Comparison of ENCODE assay signal across 8 cellular contexts in the genomic region with DNA sequence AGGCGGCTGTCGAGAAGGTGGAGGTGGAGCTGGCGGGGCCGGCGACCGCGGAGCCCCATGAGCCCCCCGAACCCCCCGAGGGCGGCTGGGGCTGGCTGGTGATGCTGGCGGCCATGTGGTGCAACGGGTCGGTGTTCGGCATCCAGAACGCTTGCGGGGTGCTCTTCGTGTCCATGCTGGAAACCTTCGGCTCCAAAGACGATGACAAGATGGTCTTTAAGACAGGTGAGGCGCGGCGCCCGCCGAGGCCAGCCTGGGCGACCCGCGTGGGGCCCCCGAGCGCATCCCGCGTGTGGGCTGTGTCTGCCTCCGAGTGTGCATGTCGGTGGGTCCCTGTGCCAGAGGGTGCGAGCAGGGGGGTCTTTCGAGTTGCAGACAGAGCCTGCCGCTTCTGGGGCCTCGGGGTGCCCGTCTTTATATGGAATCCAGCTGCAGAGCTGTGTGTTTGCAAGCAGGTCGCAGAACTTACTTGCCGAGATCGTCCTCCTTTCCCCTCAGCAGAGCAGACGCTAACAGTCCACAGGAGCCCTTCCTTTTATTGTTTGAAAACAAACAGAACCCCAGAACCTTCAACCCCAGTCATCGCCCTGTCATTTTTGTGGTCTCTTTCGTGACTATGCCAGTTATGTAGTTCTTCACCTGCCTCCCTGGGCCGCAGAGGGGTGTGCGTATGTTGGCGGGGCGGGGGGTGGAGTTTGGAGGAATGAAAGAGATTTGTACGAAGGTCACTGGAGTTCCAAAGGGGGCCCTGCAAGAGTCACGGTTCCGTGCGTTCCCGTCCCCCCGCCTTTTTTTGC. TPM values are rescaled to one million over a fixed set of nuclear protein-coding genes. Genes with fewer than 3 reads are reported as not detected.
DNase-seq lines count a peak whose midpoint lies in the region; ATAC-seq, FAIRE-seq and TF ChIP-seq lines count a peak whose summit lies in the region.

No MANE protein-coding gene starts in this region.

- intact Hi-C loops in activated CD8-positive, alpha-beta T cell treated with anti-CD3 and anti-CD28 coated beads for 36 hours (cut with micrococcal nuclease): no loop called here
- intact Hi-C loops in thyroid gland (cut with DNase I): no loop called here

- H3K56ac ChIP-seq in H1 (replicated peaks; ENCODE audit: insufficient read length, low read depth, low read length): no peak overlapping the region

- H3K4me1 Mint-ChIP-seq in activated CD8-positive, alpha-beta T cell treated with anti-CD3 and anti-CD28 coated beads for 36 hours (ENCODE audit: low read depth): peaks cover 33% of the 10 kb centered on the region

- no peaks in the 10 kb centered on the region for H4K20me1 ChIP-seq in H1 (replicated peaks in 1 of 2; ENCODE audit: control insufficient read depth in 1 of 2, insufficient read depth in 2 of 2, low read length in 2 of 2)
- no peaks in the 10 kb centered on the region for H4K20me1 ChIP-seq in neural cell (ENCODE audit: insufficient read depth)

- no peak overlapping the region for H4K5ac ChIP-seq in H1 (ENCODE audit: insufficient read length, low read depth, low read length)

- peaks cover 11% of the 10 kb centered on the region for H3K27me3 Mint-ChIP-seq in activated CD8-positive, alpha-beta T cell treated with anti-CD3 and anti-CD28 coated beads for 36 hours

- peak overlapping the region; percentile 53; the same call in 1 of the 2 replicates for H4K8ac ChIP-seq in H1 (ENCODE audit: extremely low read depth, insufficient read depth, low read length)

- H2AK5ac ChIP-seq in H1 (ENCODE audit: low read depth, low read length): no peak overlapping the region

- H3K9me2 ChIP-seq in neural cell (ENCODE audit: insufficient read depth, low read length): no peaks in the 10 kb centered on the region

- H3K27ac Mint-ChIP-seq in activated CD8-positive, alpha-beta T cell treated with anti-CD3 and anti-CD28 coated beads for 36 hours: peak overlapping the region; percentile 79

- H3K4me2 ChIP-seq in H1 (ENCODE audit: insufficient read depth in 1 of 2, low read depth in 2 of 2, low read length in 2 of 2) (peak overlapping the region; percentile 93 to 99), neural cell (ENCODE audit: low read length) (peak overlapping the region; percentile 42)

- H2AFZ ChIP-seq in H1 (ENCODE audit: low read length) (0 out of 2 replicates have a peak overlapping the region, but pooled peaks have one; percentile 20), neural cell (ENCODE audit: low read depth, low read length) (peak overlapping the region; percentile 24)

- peaks cover 0 to 13% (median 5%) of the 10 kb centered on the region in 4 experiments; a peak in 6 of 7 replicates for H3K27me3 ChIP-seq in H1 (replicated peaks in 1 of 4; ENCODE audit: control insufficient read depth in 3 of 4, extremely low read depth in 1 of 4, insufficient read depth in 3 of 4, low read length in 3 of 4)
- H3K27me3 ChIP-seq in neural cell (ENCODE audit: insufficient read depth, low read depth, low read length): peaks cover 19% of the 10 kb centered on the region
- no peaks in the 10 kb centered on the region for H3K27me3 ChIP-seq in thyroid gland

- no peak overlapping the region for H4K91ac ChIP-seq in H1 (replicated peaks; ENCODE audit: insufficient read length, low read length)

- H3K9ac ChIP-seq in H1 (replicated peaks in 1 of 4; ENCODE audit: extremely low read depth in 1 of 4, low read depth in 3 of 4, low read length in 3 of 4): peak overlapping the region in 2 of 4 experiments; percentile 42 to 47; a peak in 4 of 7 replicates
- peak overlapping the region; percentile 65 for H3K9ac ChIP-seq in neural cell (ENCODE audit: low read length)

- H3K9me3 ChIP-seq in H1 (ENCODE audit: insufficient read depth in 2 of 2, low read depth in 1 of 2, low read length in 1 of 2) (no peaks in the 10 kb centered on the region), neural cell (ENCODE audit: low read length) (no peaks in the 10 kb centered on the region), thyroid gland (no peaks in the 10 kb centered on the region)

- H3K27ac ChIP-seq in H1 (ENCODE audit: low read depth, low read length) (no peak overlapping the region), neural cell (ENCODE audit: low read length) (no peak overlapping the region), thyroid gland (peak overlapping the region; percentile 28 to 58 (median 45))

- no peak for TF ChIP-seq POLR2A in H1 (IDR thresholded peaks at IDR 0.05; ENCODE audit: control extremely low read depth in 1 of 2, low read depth in 2 of 2, low read length in 2 of 2)
- TF ChIP-seq POLR2A in thyroid gland (IDR thresholded peaks at IDR 0.05): no peak

- no peak for TF ChIP-seq CTCF in activated CD8-positive, alpha-beta T cell treated with anti-CD3 and anti-CD28 coated beads for 36 hours (IDR thresholded peaks at IDR 0.05)
- no peak for TF ChIP-seq CTCF in H1 (IDR thresholded peaks at IDR 0.05; ENCODE audit: control extremely low read depth in 1 of 3, insufficient read depth in 1 of 3, low read depth in 1 of 3, low read length in 3 of 3)
- TF ChIP-seq CTCF in neural cell (IDR thresholded peaks at IDR 0.05; ENCODE audit: poor library complexity, severe bottlenecking): no peak
- TF ChIP-seq CTCF in thyroid gland (IDR thresholded peaks at IDR 0.05): no peak

- no peak overlapping the region for H2BK12ac ChIP-seq in H1 (ENCODE audit: low read depth, low read length)

- peaks cover 11% of the 10 kb centered on the region; the same call in 1 of the 2 replicates for H3K23me2 ChIP-seq in H1 (ENCODE audit: low read depth, low read length)

- H3K14ac ChIP-seq in H1 (ENCODE audit: insufficient read length): no peak overlapping the region

- DNase-seq in D341Med (ENCODE audit: low spot score) (peak; percentile 44), NAMALWA (ENCODE audit: low spot score) (peak; percentile 71), H1 (ENCODE audit: low read depth in 1 of 2, low spot score in 2 of 2) (peak in 1 of 2 experiments; percentile 70), thyroid gland (peak; percentile 50 to 57), OCI-M1 (lab: John Stamatoyannopoulos, UW) (no peak)
- peak; percentile 86 for DNase-seq in activated CD8-positive, alpha-beta T cell treated with anti-CD3 and anti-CD28 coated beads for 36 hours

- H3K4me3 ChIP-seq in H1 (ENCODE audit: extremely low read depth in 1 of 4, insufficient read depth in 2 of 4, low read depth in 3 of 4, low read length in 4 of 4) (peak overlapping the region; percentile 77 to 94 (median 84)), neural cell (ENCODE audit: low read length) (peak overlapping the region; percentile 90), thyroid gland (replicated peaks in 1 of 3) (peak overlapping the region; percentile 31 to 82 (median 45))

- no peak overlapping the region for H2BK20ac ChIP-seq in H1 (ENCODE audit: low read length)

- H3K79me2 ChIP-seq in H1 (ENCODE audit: control insufficient read depth in 1 of 2, insufficient read depth in 2 of 2, low read length in 2 of 2) (peaks cover 0 to 19% of the 10 kb centered on the region in 2 experiments; a peak in 1 of 4 replicates), neural cell (replicated peaks; ENCODE audit: insufficient read depth, low read length) (no peaks in the 10 kb centered on the region)

- WGBS in H1 (ENCODE audit: extremely low coverage in 1 of 2, insufficient coverage in 1 of 2, insufficient read length in 1 of 2, insufficient replicate concordance in 2 of 2, low coverage in 1 of 2, low lambda C conversion rate in 2 of 2, missing lambda C conversion rate in 1 of 2), 2 experiments: 2% methylated on average over 38 of the region's 54 CpGs; no CpG with 5 or more reads in 1 of the 2 experiments
- 1 to 2% methylated on average over 18 to 20 of the region's 54 CpGs for WGBS in thyroid gland, 2 donors

- TF ChIP-seq EP300 in H1 (IDR thresholded peaks at IDR 0.05; ENCODE audit: borderline replicate concordance in 1 of 2, low read depth in 2 of 2, low read length in 2 of 2) (no peak), neural cell (conservative IDR thresholded peaks at IDR 0.05; ENCODE audit: poor library complexity, severe bottlenecking) (no peak)

- no peak overlapping the region for H3K18ac ChIP-seq in H1 (ENCODE audit: extremely low read depth, low read length)

- H3F3A ChIP-seq in neural cell (ENCODE audit: insufficient read depth, low read length, poor library complexity, severe bottlenecking): no peaks in the 10 kb centered on the region

- no peaks in the 10 kb centered on the region for H3K9me3 Mint-ChIP-seq in activated CD8-positive, alpha-beta T cell treated with anti-CD3 and anti-CD28 coated beads for 36 hours

- TF ChIP-seq RAD21 in H1 (IDR thresholded peaks at IDR 0.05 in 1 of 2, conservative IDR thresholded peaks at IDR 0.05 in 1 of 2; ENCODE audit: low read depth in 2 of 2, low read length in 2 of 2): no peak
- TF ChIP-seq RAD21 in neural cell (conservative IDR thresholded peaks at IDR 0.05): no peak

- no peaks in the 10 kb centered on the region for H3K79me1 ChIP-seq in H1 (ENCODE audit: low read depth, low read length)

- H2BK5ac ChIP-seq in H1 (ENCODE audit: low read depth, low read length): no peak overlapping the region

- FAIRE-seq in H1 (lab: Jason Lieb, UNC): no peak

- H3K36me3 ChIP-seq in H1 (ENCODE audit: control insufficient read depth in 2 of 4, insufficient read depth in 4 of 4, low read length in 3 of 4) (no peaks in the 10 kb centered on the region), neural cell (ENCODE audit: insufficient read depth, low read length) (no peaks in the 10 kb centered on the region), thyroid gland (no peaks in the 10 kb centered on the region)

- H3K4me1 ChIP-seq in H1 (replicated peaks in 1 of 4; ENCODE audit: control insufficient read depth in 3 of 4, insufficient read depth in 4 of 4, low read length in 3 of 4): peaks cover 2 to 17% (median 10%) of the 10 kb centered on the region in 4 experiments; a peak in 4 of 7 replicates
- peaks cover 0 to 3% of the 10 kb centered on the region in 2 donors for H3K4me1 ChIP-seq in thyroid gland

- CTCF ChIA-PET in activated CD8-positive, alpha-beta T cell treated with anti-CD3 and anti-CD28 coated beads for 36 hours (lab: Charles Lee): interaction anchor here (1.0 kb wide), 1 partner anchor 125 kb away, joined by 3 read pairs; no protein-coding TSS in a partner anchor
- CTCF ChIA-PET in H1 (lab: Charles Lee; ENCODE audit: partially characterized antibody): interaction anchor here (0.9 to 1.1 kb wide), 2 partner anchors 169 to 171 kb away, joined by 3 to 4 read pairs; a partner anchor contains a TSS

- no peak overlapping the region for H3K23ac ChIP-seq in H1 (ENCODE audit: insufficient read length)

- POLR2A ChIA-PET in activated CD8-positive, alpha-beta T cell treated with anti-CD3 and anti-CD28 coated beads for 36 hours (lab: Charles Lee): interaction anchor here (0.9 to 1.4 kb wide), 4 partner anchors 41 to 395 kb away, joined by 3 to 5 read pairs (median 3); a partner anchor contains a TSS
- POLR2A ChIA-PET in H1 (lab: Charles Lee; ENCODE audit: partially characterized antibody): interaction anchor here (0.7 to 1.7 kb wide), 5 partner anchors 9 to 213 kb away, joined by 3 to 7 read pairs (median 3); a partner anchor contains a TSS

- peak; percentile 21 for ATAC-seq in GM21529 (IDR thresholded peaks at IDR 0.05; ENCODE audit: unreplicated experiment)
- peak; percentile 57 for ATAC-seq in activated CD8-positive, alpha-beta T cell treated with anti-CD3 and anti-CD28 coated beads for 36 hours

- H3K4me3 Mint-ChIP-seq in activated CD8-positive, alpha-beta T cell treated with anti-CD3 and anti-CD28 coated beads for 36 hours: peak overlapping the region; percentile 80

- no peaks in the 10 kb centered on the region for H3K36me3 Mint-ChIP-seq in activated CD8-positive, alpha-beta T cell treated with anti-CD3 and anti-CD28 coated beads for 36 hours (ENCODE audit: low read depth)

- H2BK15ac ChIP-seq in H1 (ENCODE audit: low read length): no peak overlapping the region

- H2BK120ac ChIP-seq in H1 (replicated peaks; ENCODE audit: low read depth, low read length): no peak overlapping the region

- H3K4ac ChIP-seq in H1 (replicated peaks; ENCODE audit: insufficient read length, low read depth, low read length): no peak overlapping the region

RNA-seq across cellular contexts. Expression of a gene that starts 0.8 kb away (rescaled TPM):
- 10 to 100 TPM; 11.5 to 12.2 TPM for total RNA-seq in activated CD8-positive, alpha-beta T cell treated with anti-CD3 and anti-CD28 coated beads for 36 hours
- total RNA-seq in H1 (2021; fragmentation: NEBNext Ultra II Directional; extraction: Animal tissue kit (Norgen Biotek cat#: 25700)): 16.9 and 18.6 TPM in 2 replicates
- polyA plus RNA-seq in H1 (2011; rRNA removed) (14.6 and 23.2 TPM in 2 replicates), neural cell (1.5 and 3.7 TPM in 2 replicates)
- polyA plus RNA-seq in H1 (2011; cell fraction: cytosol; rRNA removed): 10.5 TPM
- 6.5 TPM for polyA plus RNA-seq in H1 (2011; cell fraction: nucleus; rRNA removed)
- polyA plus RNA-seq in H1 (2012, experiment 1 of 2): 7.9 to 9.1 TPM (median 8.7 TPM) in 4 replicates
- 6.6 TPM for polyA plus RNA-seq in H1 (2012, experiment 2 of 2)
- polyA plus RNA-seq in H1 (2013, experiment 1 of 2): 20.1 TPM
- polyA plus RNA-seq in H1 (2013, experiment 2 of 2): 23.7 TPM
- polyA minus RNA-seq in H1 (2011; rRNA and poly(A)+ RNA removed): 29.9 and 30.4 TPM in 2 replicates
- 8.7 TPM for polyA minus RNA-seq in H1 (2011; cell fraction: cytosol; rRNA and poly(A)+ RNA removed)
- 25.1 TPM for polyA minus RNA-seq in H1 (2011; cell fraction: nucleus; rRNA and poly(A)+ RNA removed)
- 18.0 and 22.0 TPM in 2 replicates for polyA minus RNA-seq in neural cell
- total RNA-seq in thyroid gland: 10 to 100 TPM; 18.7 to 35.8 (median 22.1) TPM

Comparison
In these comparisons a context has a peak if more than half of its experiments do, and no peak if none do; other contexts are left out.
1. H3K27ac ChIP-seq: peak in thyroid gland (3 of 3); none in H1 (single experiment) and neural cell (single experiment).
2. Peak in every context shown above with its lines, with median percentiles within 50 percentile points of each other: H3K4me3 ChIP-seq.